In genomic region chr2:119393971-119394748, GRCh38 we compare ENCODE assay signal across 17 cellular contexts. TPM values are rescaled to one million over a fixed set of nuclear protein-coding genes. Genes with fewer than 3 reads are reported as not detected.
A peak's percentile ranks its signal among the peaks of the same experiment; 100 is the strongest.
DNase-seq lines count a peak whose midpoint lies in the region; ATAC-seq, FAIRE-seq and TF ChIP-seq lines count a peak whose summit lies in the region.
"Had no signal": no experiment of that assay in that cellular context is flagged by ENCODE, and none has a peak within 500 bp of the region (broad histone marks: within the 10 kb centered on the region; RNA-seq: fewer than 3 reads in every experiment).

No MANE protein-coding gene starts in this region.

- no peak for TF ChIP-seq POLR2A in GM12878 (IDR thresholded peaks at IDR 0.05; ENCODE audit: low read depth, low read length)

- POLR2A ChIA-PET in OCI-LY7 (lab: Charles Lee) = interaction anchor here (0.6 kb wide), 1 partner anchor 76 kb away, joined by 3 read pairs; no protein-coding TSS in a partner anchor
- POLR2A ChIA-PET in GM12878 (lab: Charles Lee) = interaction anchor here (0.5 kb wide), 1 partner anchor 1034 kb away, joined by 3 read pairs; no protein-coding TSS in a partner anchor

- H3K27me3 ChIP-seq in GM12878 (replicated peaks in 1 of 2; ENCODE audit: control insufficient read depth in 2 of 2, insufficient read depth in 2 of 2, low read length in 1 of 2) = no peaks in the 10 kb centered on the region
- H3K27me3 ChIP-seq: BLaER1 had no signal

- no peaks in the 10 kb centered on the region for H3K9me2 ChIP-seq in OCI-LY7 (ENCODE audit: insufficient read depth, low read length)

- FAIRE-seq in GM12878 (lab: Jason Lieb, UNC) = no peak
- FAIRE-seq: GM12891 had no signal

- in situ Hi-C loops in GM12878 (cut with MboI) = no loop called here

- 62% methylated on average over 3 of the region's 3 CpGs for WGBS in GM12878 (ENCODE audit: insufficient coverage, insufficient replicate concordance, low lambda C conversion rate, missing lambda C conversion rate)

- TF ChIP-seq EP300 in GM12878 (IDR thresholded peaks at IDR 0.05; ENCODE audit: borderline replicate concordance in 1 of 2, control insufficient read depth in 1 of 2, low read depth in 2 of 2, low read length in 2 of 2) = no peak

- TF ChIP-seq CTCF in OCI-LY7 (conservative IDR thresholded peaks at IDR 0.05; ENCODE audit: low read length) (no peak), GM12878 (IDR thresholded peaks at IDR 0.05 in 2 of 3, conservative IDR thresholded peaks at IDR 0.05 in 1 of 3; ENCODE audit: control insufficient read depth in 2 of 3, extremely low read depth in 1 of 3, insufficient read depth in 1 of 3, low read depth in 3 of 3, low read length in 3 of 3) (no peak), glutamatergic neuron (IDR thresholded peaks at IDR 0.05; ENCODE audit: partially characterized antibody, unreplicated experiment) (no peak)

- H3K36me3 ChIP-seq in OCI-LY7 (ENCODE audit: insufficient read depth, low read length) (no peaks in the 10 kb centered on the region), GM12878 (ENCODE audit: control insufficient read depth in 2 of 2, insufficient read depth in 2 of 2, low read length in 1 of 2) (no peaks in the 10 kb centered on the region)
- H3K36me3 ChIP-seq: BLaER1, HAP-1 had no signal

- H3K4me1 Mint-ChIP-seq in glutamatergic neuron (ENCODE audit: low read depth, unreplicated experiment) = no peaks in the 10 kb centered on the region
- H3K4me1 Mint-ChIP-seq: CD4-positive, alpha-beta memory T cell had no signal

- no peaks in the 10 kb centered on the region for H3K36me3 Mint-ChIP-seq in glutamatergic neuron (ENCODE audit: unreplicated experiment)
- H3K36me3 Mint-ChIP-seq: CD14-positive monocyte; CD4-positive, alpha-beta memory T cell had no signal

- peaks cover 2% of the 10 kb centered on the region for H3K27me3 Mint-ChIP-seq in glutamatergic neuron (ENCODE audit: unreplicated experiment)

- SMC1A ChIA-PET in GM12878 (lab: Charles Lee; ENCODE audit: uncharacterized antibody, unreplicated experiment) = no interaction called here

- CTCF ChIA-PET in OCI-LY7 (lab: Charles Lee; ENCODE audit: unreplicated experiment) (no interaction called here), GM12878 (lab: Yijun Ruan, JAX) (no interaction called here)

- H2AFZ ChIP-seq in OCI-LY7 (ENCODE audit: low read length) (0 out of 2 replicates have a peak overlapping the region, but pooled peaks have one; percentile 0), GM12878 (ENCODE audit: control insufficient read depth, low read depth, low read length) (no peak overlapping the region)
- H2AFZ ChIP-seq: GM23248 had no signal

- no peak overlapping the region for H3K4me3 Mint-ChIP-seq in glutamatergic neuron (ENCODE audit: unreplicated experiment)
- H3K4me3 Mint-ChIP-seq: CD14-positive monocyte; CD4-positive, alpha-beta memory T cell had no signal

- H3K4me1 ChIP-seq in OCI-LY7 (ENCODE audit: insufficient read depth, low read length, poor library complexity, severe bottlenecking) (no peaks in the 10 kb centered on the region), GM12878 (ENCODE audit: control insufficient read depth, insufficient read depth, low read length) (no peaks in the 10 kb centered on the region)
- H3K4me1 ChIP-seq: HAP-1 had no signal

- H4K20me1 ChIP-seq in OCI-LY7 (ENCODE audit: insufficient read depth, low read length) = no peaks in the 10 kb centered on the region
- no peaks in the 10 kb centered on the region for H4K20me1 ChIP-seq in GM12878 (ENCODE audit: control insufficient read depth, insufficient read depth)
- H4K20me1 ChIP-seq: BLaER1 had no signal

- no peak overlapping the region for H3K27ac ChIP-seq in OCI-LY7 (ENCODE audit: low read depth, low read length, poor library complexity, severe bottlenecking)
- H3K27ac ChIP-seq in GM12878 (ENCODE audit: control insufficient read depth, insufficient read depth) = no peak overlapping the region
- H3K27ac ChIP-seq: BLaER1, GM23248 had no signal

- H3K27ac Mint-ChIP-seq in glutamatergic neuron (ENCODE audit: unreplicated experiment) = no peak overlapping the region
- H3K27ac Mint-ChIP-seq: CD14-positive monocyte; CD4-positive, alpha-beta memory T cell had no signal

- no peak for TF ChIP-seq RAD21 in GM12878 (IDR thresholded peaks at IDR 0.05; ENCODE audit: insufficient read depth, low read depth, low read length)

- H3K79me2 ChIP-seq in OCI-LY7 (ENCODE audit: insufficient read depth, low read depth, low read length) = no peaks in the 10 kb centered on the region
- H3K79me2 ChIP-seq in GM12878 (ENCODE audit: control insufficient read depth, insufficient read depth, low read length) = no peaks in the 10 kb centered on the region

- H3K9me3 Mint-ChIP-seq in glutamatergic neuron (ENCODE audit: unreplicated experiment) = no peaks in the 10 kb centered on the region
- H3K9me3 Mint-ChIP-seq: CD14-positive monocyte; CD4-positive, alpha-beta memory T cell had no signal

- intact Hi-C loops in OCI-LY7 (cut with micrococcal nuclease; ENCODE audit: unreplicated experiment) = no loop called here
- intact Hi-C loops in GM12878 (cut with micrococcal nuclease; ENCODE audit: unreplicated experiment) = no loop called here

- BruUV-seq in OCI-LY7 (replicated peaks; lab: Mats Ljungman, UMichigan) = no TSS peak
- no TSS peak for BruUV-seq in GM12878 (replicated peaks; lab: Mats Ljungman, UMichigan)

- RAD21 ChIA-PET in GM12878 (lab: Charles Lee; ENCODE audit: unreplicated experiment) = no interaction called here

- DNase-seq in SKM-1 treated with dmso at 0.1 percent for 144 hours (lab: John Stamatoyannopoulos, UW; ENCODE audit: unreplicated experiment) = peak; percentile 6
- no peak for DNase-seq in SKM-1 (lab: John Stamatoyannopoulos, UW; ENCODE audit: unreplicated experiment)
- DNase-seq in OCI-LY7 (ENCODE audit: low spot score) = no peak
- DNase-seq in GM12878 (ENCODE audit: low read depth, low spot score) = no peak
- DNase-seq in glutamatergic neuron = no peak
- DNase-seq: 8988T; CD4-positive, alpha-beta memory T cell; DMS153; DMS79 treated with DMSO at 0.1 percent for 48 hours; GF-D8; GM23248 had no signal

- H3K4me2 ChIP-seq in OCI-LY7 (ENCODE audit: low read length) (no peak overlapping the region), GM12878 (ENCODE audit: control insufficient read depth, insufficient read depth) (no peak overlapping the region)
- H3K4me2 ChIP-seq: BLaER1 had no signal

- ATAC-seq in GM12878 = no peak
- ATAC-seq in HG02571 (IDR thresholded peaks at IDR 0.05; ENCODE audit: unreplicated experiment) = no peak
- no peak for ATAC-seq in GM18868 (IDR thresholded peaks at IDR 0.05; ENCODE audit: unreplicated experiment)

- H3K4me3 ChIP-seq in OCI-LY7 (ENCODE audit: low read depth, low read length, poor library complexity, severe bottlenecking) = no peak overlapping the region
- H3K4me3 ChIP-seq in GM12878 = no peak overlapping the region
- H3K4me3 ChIP-seq: BLaER1, GM23248, HAP-1 had no signal

- no peaks in the 10 kb centered on the region for H3K9me3 ChIP-seq in OCI-LY7 (ENCODE audit: low read length)
- no peaks in the 10 kb centered on the region for H3K9me3 ChIP-seq in GM12878 (replicated peaks; ENCODE audit: control insufficient read depth, insufficient read depth, low read length)
- H3K9me3 ChIP-seq: BLaER1, HAP-1 had no signal

- no peak overlapping the region for H3K9ac ChIP-seq in GM12878 (ENCODE audit: control insufficient read depth, insufficient read depth, low read length)
- H3K9ac ChIP-seq: BLaER1, GM23248 had no signal

RNA-seq across cellular contexts. Expression of gene DBI, which starts 27.4 kb away (rescaled TPM):
- 293 and 348 TPM in 2 replicates for total RNA-seq in OCI-LY7 (2014; rRNA removed; shearing (Covaris generic))
- total RNA-seq in OCI-LY7 (2022) (309 and 338 TPM in 2 replicates), GM12878 (2014; rRNA removed) (248 and 277 TPM in 2 replicates), GM12878 (2014; rRNA removed; fragmentation: Illumina TruSeq; extraction: Trizol) (966 and 1,022 TPM in 2 replicates), GM12878 (2021) (263 and 272 TPM in 2 replicates), glutamatergic neuron (ENCODE audit: unreplicated experiment) (134 TPM)
- 63.4 and 65.2 TPM in 2 replicates for total RNA-seq in GM12878 (2013; cell fraction: nucleolus; rRNA removed)
- polyA plus RNA-seq in GM12878 (2011; ENCODE audit: low read depth) = 615 TPM
- polyA plus RNA-seq in GM12878 (2011; rRNA removed) (774 and 970 TPM in 2 replicates), GM12878 (2014; fragmentation: Illumina TruSeq; extraction: Trizol) (1,042 and 1,487 TPM in 2 replicates), GM12878 (2014; fragmentation: Nextera tagmentation; extraction: Ambion mirVana) (1,000 to 10,000 TPM; 2,131 to 2,567 TPM), GM12878 (2014; rRNA removed) (776 and 805 TPM in 2 replicates), GM12878 (2016; fragmentation: Nextera tagmentation; extraction: Ambion mirVana) (100 to 1,000 TPM; 921 to 985 TPM)
- polyA plus RNA-seq in GM12878 (2011; cell fraction: cytosol; rRNA removed) = 340 and 440 TPM in 2 replicates
- 206 and 275 TPM in 2 replicates for polyA plus RNA-seq in GM12878 (2011; cell fraction: nucleus; rRNA removed)
- 526 and 550 TPM in 2 replicates for polyA plus RNA-seq in GM12878 (2012)
- polyA minus RNA-seq in GM12878 (2011; rRNA and poly(A)+ RNA removed) = 118 and 135 TPM in 2 replicates
- polyA minus RNA-seq in GM12878 (2011; cell fraction: cytosol; rRNA and poly(A)+ RNA removed) = 55.1 and 61.9 TPM in 2 replicates
- 82.2 and 112 TPM in 2 replicates for polyA minus RNA-seq in GM12878 (2011; cell fraction: nucleus; rRNA and poly(A)+ RNA removed)

RNA-seq across cellular contexts. Expression of gene C2orf76, which starts 27.5 kb away (rescaled TPM):
- total RNA-seq in OCI-LY7 (2014; rRNA removed; shearing (Covaris generic)) = 14.2 and 15.4 TPM in 2 replicates
- total RNA-seq in OCI-LY7 (2022) = 17.7 and 22.5 TPM in 2 replicates
- 8.3 and 12.3 TPM in 2 replicates for total RNA-seq in GM12878 (2013; cell fraction: nucleolus; rRNA removed)
- 19.3 and 25.1 TPM in 2 replicates for total RNA-seq in GM12878 (2014; rRNA removed)
- total RNA-seq in GM12878 (2014; rRNA removed; fragmentation: Illumina TruSeq; extraction: Trizol) = 21.0 and 23.3 TPM in 2 replicates
- 13.7 and 14.0 TPM in 2 replicates for total RNA-seq in GM12878 (2021)
- 54.7 TPM for polyA plus RNA-seq in GM12878 (2011; ENCODE audit: low read depth)
- 27.2 and 30.7 TPM in 2 replicates for polyA plus RNA-seq in GM12878 (2011; rRNA removed)
- polyA plus RNA-seq in GM12878 (2011; cell fraction: cytosol; rRNA removed) = 8.5 and 9.2 TPM in 2 replicates
- 6.0 and 7.6 TPM in 2 replicates for polyA plus RNA-seq in GM12878 (2011; cell fraction: nucleus; rRNA removed)
- polyA plus RNA-seq in GM12878 (2012) = 20.1 and 25.4 TPM in 2 replicates
- 23.7 and 35.3 TPM in 2 replicates for polyA plus RNA-seq in GM12878 (2014; fragmentation: Illumina TruSeq; extraction: Trizol)
- 10 to 100 TPM; 45.0 to 46.1 TPM for polyA plus RNA-seq in GM12878 (2014; fragmentation: Nextera tagmentation; extraction: Ambion mirVana)
- 21.1 and 21.5 TPM in 2 replicates for polyA plus RNA-seq in GM12878 (2014; rRNA removed)
- 10 to 100 TPM; 27.3 to 29.9 TPM for polyA plus RNA-seq in GM12878 (2016; fragmentation: Nextera tagmentation; extraction: Ambion mirVana)
- polyA minus RNA-seq in GM12878 (2011; rRNA and poly(A)+ RNA removed) = 4.8 and 8.6 TPM in 2 replicates
- 1.5 and 2.0 TPM in 2 replicates for polyA minus RNA-seq in GM12878 (2011; cell fraction: cytosol; rRNA and poly(A)+ RNA removed)
- 8.0 and 16.5 TPM in 2 replicates for polyA minus RNA-seq in GM12878 (2011; cell fraction: nucleus; rRNA and poly(A)+ RNA removed)
- 10.4 TPM for total RNA-seq in glutamatergic neuron (ENCODE audit: unreplicated experiment)

RNA-seq across cellular contexts. Expression of gene TMEM37, which starts 37.5 kb away (rescaled TPM):
- total RNA-seq in OCI-LY7 (2014; rRNA removed; shearing (Covaris generic)) = not detected in 2 replicates
- not detected in 2 replicates for total RNA-seq in OCI-LY7 (2022)
- 1.6 and 1.9 TPM in 2 replicates for total RNA-seq in GM12878 (2013; cell fraction: nucleolus; rRNA removed)
- total RNA-seq in GM12878 (2014; rRNA removed) = 0.28 TPM in 1 of 2 replicates, not detected in the other
- 0.09 TPM in 1 of 2 replicates, not detected in the other for total RNA-seq in GM12878 (2014; rRNA removed; fragmentation: Illumina TruSeq; extraction: Trizol)
- 0.16 and 0.44 TPM in 2 replicates for total RNA-seq in GM12878 (2021)
- polyA plus RNA-seq in GM12878 (2011; ENCODE audit: low read depth) = not detected
- 0.32 and 0.67 TPM in 2 replicates for polyA plus RNA-seq in GM12878 (2011; rRNA removed)
- 0.45 and 0.70 TPM in 2 replicates for polyA plus RNA-seq in GM12878 (2011; cell fraction: cytosol; rRNA removed)
- 1.2 and 1.3 TPM in 2 replicates for polyA plus RNA-seq in GM12878 (2011; cell fraction: nucleus; rRNA removed)
- 0.23 and 0.25 TPM in 2 replicates for polyA plus RNA-seq in GM12878 (2012)
- polyA plus RNA-seq in GM12878 (2014; fragmentation: Illumina TruSeq; extraction: Trizol) = 0.10 and 0.16 TPM in 2 replicates
- polyA plus RNA-seq in GM12878 (2014; fragmentation: Nextera tagmentation; extraction: Ambion mirVana) = under 1 TPM in 1 of 2 experiments, not detected in 1; 0.07 TPM
- polyA plus RNA-seq in GM12878 (2014; rRNA removed) = 0.20 and 0.24 TPM in 2 replicates
- polyA plus RNA-seq in GM12878 (2016; fragmentation: Nextera tagmentation; extraction: Ambion mirVana) = not detected
- polyA minus RNA-seq in GM12878 (2011; rRNA and poly(A)+ RNA removed) = 0.51 and 0.88 TPM in 2 replicates
- polyA minus RNA-seq in GM12878 (2011; cell fraction: cytosol; rRNA and poly(A)+ RNA removed) = 0.67 TPM in 1 of 2 replicates, not detected in the other
- polyA minus RNA-seq in GM12878 (2011; cell fraction: nucleus; rRNA and poly(A)+ RNA removed) = 0.24 and 0.67 TPM in 2 replicates
- not detected for total RNA-seq in glutamatergic neuron (ENCODE audit: unreplicated experiment)
- total RNA-seq: GM23248 had no signal
- polyA plus RNA-seq: CD14-positive monocyte; CD4-positive, alpha-beta memory T cell had no signal
